ENCODE assay signal across 20 cellular contexts in genomic region chr9:93683331-93684134, GRCh38.
DNase-seq lines count a peak whose midpoint lies in the region; ATAC-seq and TF ChIP-seq lines count a peak whose summit lies in the region.
"Had no signal": no experiment of that assay in that cellular context is flagged by ENCODE, and none has a peak within 500 bp of the region (broad histone marks: within the 10 kb centered on the region; RNA-seq: fewer than 3 reads in every experiment).

No MANE protein-coding gene starts in this region.

- dilution Hi-C loops in IMR-90 (cut with HindIII; ENCODE audit: low sequenced_read_pairs, unreplicated experiment), result no loop called here

- ATAC-seq in activated CD8-positive, alpha-beta T cell treated with anti-CD3 and anti-CD28 coated beads, Interleukin-2, amount 10 ng/mL, durations not matched to agents 7 days and 5 days, result no peak
- ATAC-seq in activated CD8-positive, alpha-beta T cell treated with anti-CD3 and anti-CD28 coated beads for 36 hours, result no peak
- ATAC-seq in IMR-90 (ENCODE audit: low read depth) (no peak), sciatic nerve (no peak)
- ATAC-seq: gastroesophageal sphincter, Panc1 had no signal

- CTCF ChIA-PET in activated CD8-positive, alpha-beta T cell treated with anti-CD3 and anti-CD28 coated beads, Interleukin-2, amount 10 ng/mL, durations not matched to agents 7 days and 5 days (lab: Charles Lee), result interaction anchor here (1.0 to 2.4 kb wide), 5 partner anchors 164 to 530 kb away, joined by 3 to 25 read pairs (median 3); no protein-coding TSS in a partner anchor
- CTCF ChIA-PET in activated CD8-positive, alpha-beta T cell treated with anti-CD3 and anti-CD28 coated beads for 36 hours (lab: Charles Lee), result interaction anchor here (1.0 to 3.6 kb wide), 7 partner anchors 17 to 331 kb away, joined by 3 to 37 read pairs (median 4); no protein-coding TSS in a partner anchor
- CTCF ChIA-PET in IMR-90 (lab: Yijun Ruan, JAX), result interaction anchor here (0.6 to 1.4 kb wide), 3 partner anchors 24 to 319 kb away, joined by 3 to 6 read pairs (median 4); no protein-coding TSS in a partner anchor

- H3K23ac ChIP-seq in IMR-90 (ENCODE audit: low read depth, low read length), result no peak overlapping the region

- H3K4ac ChIP-seq in IMR-90 (ENCODE audit: low read depth, low read length), result no peak overlapping the region

- H3K4me3 Mint-ChIP-seq in activated CD8-positive, alpha-beta T cell treated with anti-CD3 and anti-CD28 coated beads, Interleukin-2, amount 10 ng/mL, durations not matched to agents 7 days and 5 days, result no peak overlapping the region
- H3K4me3 Mint-ChIP-seq in activated CD8-positive, alpha-beta T cell treated with anti-CD3 and anti-CD28 coated beads for 36 hours, result no peak overlapping the region

- no peaks in the 10 kb centered on the region for H3K9me3 ChIP-seq in IMR-90 (ENCODE audit: control insufficient read depth, insufficient read depth, low read length)
- H3K9me3 ChIP-seq: vagina had no signal

- TF ChIP-seq POLR2A in IMR-90 (IDR thresholded peaks at IDR 0.05; ENCODE audit: low read depth, low read length), result no peak
- no peak for TF ChIP-seq POLR2A in erythroblast (IDR thresholded peaks at IDR 0.05; ENCODE audit: low read length)

- no peaks in the 10 kb centered on the region for H3K4me1 Mint-ChIP-seq in activated CD8-positive, alpha-beta T cell treated with anti-CD3 and anti-CD28 coated beads, Interleukin-2, amount 10 ng/mL, durations not matched to agents 7 days and 5 days (ENCODE audit: low read depth)
- H3K4me1 Mint-ChIP-seq in activated CD8-positive, alpha-beta T cell treated with anti-CD3 and anti-CD28 coated beads for 36 hours (ENCODE audit: low read depth), result no peaks in the 10 kb centered on the region

- no peaks in the 10 kb centered on the region for H3K4me1 ChIP-seq in IMR-90 (ENCODE audit: control insufficient read depth, insufficient read depth, low read length)
- H3K4me1 ChIP-seq: vagina had no signal

- H3K36me3 ChIP-seq in IMR-90 (ENCODE audit: control insufficient read depth, insufficient read depth, low read length), result peaks cover 4% of the 10 kb centered on the region; the same call in 1 of the 2 replicates
- H3K36me3 ChIP-seq: vagina had no signal

- no peaks in the 10 kb centered on the region for H3K79me1 ChIP-seq in IMR-90 (ENCODE audit: low read depth in 1 of 2, low read length in 2 of 2)

- H2BK5ac ChIP-seq in IMR-90 (ENCODE audit: low read depth, low read length, poor library complexity, severe bottlenecking), result no peak overlapping the region

- POLR2A ChIA-PET in activated CD8-positive, alpha-beta T cell treated with anti-CD3 and anti-CD28 coated beads, Interleukin-2, amount 10 ng/mL, durations not matched to agents 7 days and 5 days (lab: Charles Lee), result no interaction called here
- POLR2A ChIA-PET in activated CD8-positive, alpha-beta T cell treated with anti-CD3 and anti-CD28 coated beads for 36 hours (lab: Charles Lee), result interaction anchor here (1.0 kb wide), 1 partner anchor 276 kb away, joined by 3 read pairs; no protein-coding TSS in a partner anchor
- POLR2A ChIA-PET in IMR-90 (lab: Charles Lee; ENCODE audit: unreplicated experiment), result no interaction called here

- no peak overlapping the region for H2AK5ac ChIP-seq in IMR-90 (ENCODE audit: low read depth, low read length)

- H3K9me1 ChIP-seq in IMR-90 (ENCODE audit: insufficient read depth, low read length), result no peaks in the 10 kb centered on the region

- no peak overlapping the region for H4K91ac ChIP-seq in IMR-90 (ENCODE audit: insufficient read depth, low read depth, low read length)

- H3K4me2 ChIP-seq in IMR-90 (ENCODE audit: low read depth, low read length), result no peak overlapping the region
- H3K4me2 ChIP-seq: smooth muscle cell had no signal

- no peak overlapping the region for H3K27ac Mint-ChIP-seq in activated CD8-positive, alpha-beta T cell treated with anti-CD3 and anti-CD28 coated beads, Interleukin-2, amount 10 ng/mL, durations not matched to agents 7 days and 5 days
- H3K27ac Mint-ChIP-seq in activated CD8-positive, alpha-beta T cell treated with anti-CD3 and anti-CD28 coated beads for 36 hours, result no peak overlapping the region

- in situ Hi-C loops in IMR-90 (cut with MboI; ENCODE audit: low sequenced_read_pairs), result loop anchor here (25.0 kb wide), 1 partner anchor 504 kb away; no protein-coding TSS in a partner anchor

- no peak overlapping the region for H2BK120ac ChIP-seq in IMR-90 (ENCODE audit: low read depth, low read length)

- H4K20me1 ChIP-seq in IMR-90 (ENCODE audit: insufficient read depth, low read length), result no peaks in the 10 kb centered on the region

- TF ChIP-seq RAD21 in IMR-90 (IDR thresholded peaks at IDR 0.05; ENCODE audit: low read length), result no peak

- H3K27me3 ChIP-seq in IMR-90 (ENCODE audit: control insufficient read depth, insufficient read depth, low read length), result no peaks in the 10 kb centered on the region; the same call in 1 of the 2 replicates
- H3K27me3 ChIP-seq: gastroesophageal sphincter, vagina had no signal

- intact Hi-C loops in activated CD8-positive, alpha-beta T cell treated with anti-CD3 and anti-CD28 coated beads for 36 hours (cut with micrococcal nuclease), result loop anchor here (2.0 kb wide), 2 partner anchors 279 to 319 kb away; no protein-coding TSS in a partner anchor
- intact Hi-C loops in IMR-90 (cut with micrococcal nuclease), result no loop called here
- intact Hi-C loops in sciatic nerve (cut with DNase I), result loop anchor here (5.0 kb wide), 1 partner anchor 284 kb away; no protein-coding TSS in a partner anchor

- no peak overlapping the region for H4K5ac ChIP-seq in IMR-90 (ENCODE audit: low read depth, low read length)

- H3K9ac ChIP-seq in IMR-90 (ENCODE audit: low read depth, low read length), result no peak overlapping the region

- no TSS peak for BruUV-seq in IMR-90 (replicated peaks; lab: Mats Ljungman, UMichigan)

- H3K14ac ChIP-seq in IMR-90 (replicated peaks; ENCODE audit: low read depth, low read length), result no peak overlapping the region

- H3K56ac ChIP-seq in IMR-90 (ENCODE audit: extremely low read depth, insufficient read depth, low read length), result no peak overlapping the region

- H3K18ac ChIP-seq in IMR-90 (ENCODE audit: low read depth, low read length), result no peak overlapping the region

- WGBS in IMR-90 (ENCODE audit: extremely low coverage in 2 of 2, insufficient read length in 1 of 2), 2 experiments, result 91% methylated on average over 5 of the region's 10 CpGs; no CpG with 5 or more reads in 1 of the 2 experiments

- H2AK9ac ChIP-seq in IMR-90 (replicated peaks; ENCODE audit: low read depth, low read length, poor library complexity), result no peak overlapping the region

- no peak for TF ChIP-seq CTCF in activated CD8-positive, alpha-beta T cell treated with anti-CD3 and anti-CD28 coated beads for 36 hours (IDR thresholded peaks at IDR 0.05)
- no peak for TF ChIP-seq CTCF in IMR-90 (conservative IDR thresholded peaks at IDR 0.05; ENCODE audit: low read depth, low read length)

- H2BK20ac ChIP-seq in IMR-90 (ENCODE audit: low read depth, low read length), result no peak overlapping the region

- peak; percentile 9 for DNase-seq in activated CD8-positive, alpha-beta T cell treated with anti-CD3 and anti-CD28 coated beads, Interleukin-2, amount 10 ng/mL, durations not matched to agents 7 days and 5 days
- DNase-seq in activated CD8-positive, alpha-beta T cell treated with anti-CD3 and anti-CD28 coated beads for 36 hours, result no peak
- DNase-seq in IMR-90 (no peak), iPS-NIHi7 (ENCODE audit: extremely low spot score) (peak; percentile 8), sciatic nerve (ENCODE audit: low spot score) (peak; percentile 35), erythroblast (lab: John Stamatoyannopoulos, UW) (no peak), SW480 (ENCODE audit: low spot score) (no peak)
- no peak for DNase-seq in stimulated activated CD4-positive, alpha-beta T cell treated with anti-CD3 and anti-CD28 coated beads, Interleukin-2, amount 100 ng/mL, for 24 hours
- DNase-seq: COR-L47; HCEC 1CT; midbrain; NCI-H2081 treated with DMSO at 0.1 percent for 48 hours; NCI-H748 treated with DMSO at 0.1 percent for 48 hours; occipital lobe; stimulated activated naive CD4-positive, alpha-beta T cell treated with Interleukin-2 at 50 U/mL for 16 hours; SW 1271 had no signal

- H3K27ac ChIP-seq in IMR-90 (ENCODE audit: insufficient read depth, low read length), result no peak overlapping the region
- H3K27ac ChIP-seq: gastroesophageal sphincter, vagina had no signal

- H2AFZ ChIP-seq in IMR-90 (replicated peaks; ENCODE audit: low read length, poor library complexity), result peak overlapping the region; percentile 48

- no peaks in the 10 kb centered on the region for H3K36me3 Mint-ChIP-seq in activated CD8-positive, alpha-beta T cell treated with anti-CD3 and anti-CD28 coated beads, Interleukin-2, amount 10 ng/mL, durations not matched to agents 7 days and 5 days (ENCODE audit: low read depth)
- H3K36me3 Mint-ChIP-seq in activated CD8-positive, alpha-beta T cell treated with anti-CD3 and anti-CD28 coated beads for 36 hours (ENCODE audit: low read depth), result no peaks in the 10 kb centered on the region

- H3K9me3 Mint-ChIP-seq in activated CD8-positive, alpha-beta T cell treated with anti-CD3 and anti-CD28 coated beads, Interleukin-2, amount 10 ng/mL, durations not matched to agents 7 days and 5 days (ENCODE audit: insufficient read depth), result peaks cover 6% of the 10 kb centered on the region
- H3K9me3 Mint-ChIP-seq in activated CD8-positive, alpha-beta T cell treated with anti-CD3 and anti-CD28 coated beads for 36 hours, result no peaks in the 10 kb centered on the region

- no peak overlapping the region for H3K4me3 ChIP-seq in IMR-90 (ENCODE audit: insufficient read depth, low read depth, low read length)
- H3K4me3 ChIP-seq: gastroesophageal sphincter, smooth muscle cell, vagina had no signal

- H3K27me3 Mint-ChIP-seq in activated CD8-positive, alpha-beta T cell treated with anti-CD3 and anti-CD28 coated beads, Interleukin-2, amount 10 ng/mL, durations not matched to agents 7 days and 5 days (ENCODE audit: low read depth), result peaks cover 2% of the 10 kb centered on the region
- no peaks in the 10 kb centered on the region for H3K27me3 Mint-ChIP-seq in activated CD8-positive, alpha-beta T cell treated with anti-CD3 and anti-CD28 coated beads for 36 hours

- H2BK15ac ChIP-seq in IMR-90 (ENCODE audit: low read depth, low read length), result no peak overlapping the region

- no peak overlapping the region for H4K8ac ChIP-seq in IMR-90 (ENCODE audit: low read depth in 2 of 2, low read length in 2 of 2)

TF ChIP-seq in IMR-90, 13 proteins besides CTCF, POLR2A, EP300 and RAD21 (continues in another document):
- no peak for TF ChIP-seq CEBPB (IDR thresholded peaks at IDR 0.05; ENCODE audit: low read depth, low read length)
- TF ChIP-seq MXI1 (IDR thresholded peaks at IDR 0.05; ENCODE audit: borderline replicate concordance, low read depth, low read length), result no peak
- no peak for TF ChIP-seq USF2 (IDR thresholded peaks at IDR 0.05; ENCODE audit: low read depth, low read length)
- no peak for TF ChIP-seq CHD1 (IDR thresholded peaks at IDR 0.05; ENCODE audit: low read depth, low read length)

Comparison
In these comparisons a context has a peak if more than half of its experiments do, and no peak if none do; other contexts are left out.
1. DNase-seq: peak in activated CD8-positive, alpha-beta T cell treated with anti-CD3 and anti-CD28 coated beads, Interleukin-2, amount 10 ng/mL, durations not matched to agents 7 days and 5 days (single experiment), iPS-NIHi7 (single experiment) and sciatic nerve (single experiment); none in activated CD8-positive, alpha-beta T cell treated with anti-CD3 and anti-CD28 coated beads for 36 hours (single experiment), IMR-90 (single experiment), erythroblast (0 of 2), stimulated activated CD4-positive, alpha-beta T cell treated with anti-CD3 and anti-CD28 coated beads, Interleukin-2, amount 100 ng/mL, for 24 hours (0 of 2) and SW480 (single experiment).